8 cellular contexts compared by ENCODE assay signal in genomic region chr3:129481783-129482332, GRCh38. TPM values are rescaled to one million over a fixed set of nuclear protein-coding genes. Genes with fewer than 3 reads are reported as not detected.
DNase-seq lines count a peak whose midpoint lies in the region; ATAC-seq and TF ChIP-seq lines count a peak whose summit lies in the region.

No MANE protein-coding gene starts in this region.

- H3K36me3 Mint-ChIP-seq in T-cell, result peaks cover 49% of the 10 kb centered on the region

- peak overlapping the region; percentile 49 for H3K27ac ChIP-seq in angular gyrus (ENCODE audit: low read depth, low read length)

- H3K9me3 Mint-ChIP-seq in T-cell, result no peaks in the 10 kb centered on the region

- ATAC-seq in T-cell (replicated peaks in 1 of 4), result peak; percentile 93 to 99 (median 98)

- CTCF ChIA-PET in T-cell (lab: Charles Lee), result interaction anchor here in 1 of 2 donors (0.6 kb wide), 1 partner anchor 9 kb away, joined by 5 read pairs; no protein-coding TSS in a partner anchor

- peak overlapping the region; percentile 81 to 87 for H3K27ac Mint-ChIP-seq in T-cell

- H3K4me1 Mint-ChIP-seq in T-cell, result peaks cover 17 to 21% (median 18%) of the 10 kb centered on the region in 3 donors

- POLR2A ChIA-PET in T-cell (lab: Charles Lee), result interaction anchor here in 1 of 2 donors (0.6 kb wide), 1 partner anchor 202 kb away, joined by 4 read pairs; no protein-coding TSS in a partner anchor

- TF ChIP-seq POLR2A in lower leg skin (IDR thresholded peaks at IDR 0.05), result no peak

- WGBS in lower leg skin, 2 donors, result 14 to 40% methylated on average over 12 of the region's 12 CpGs

- H3K4me3 ChIP-seq in lower leg skin (ENCODE audit: low read depth, poor library complexity, severe bottlenecking), result no peak overlapping the region

- DNase-seq in T-cell (peak; percentile 24 to 87 (median 70)), lower leg skin (ENCODE audit: low spot score in 2 of 2) (peak; percentile 80 to 95), germinal center (ENCODE audit: low spot score) (no peak), GDM1 (lab: John Stamatoyannopoulos, UW) (no peak), NCI-H226 (no peak), SKM-1 treated with dmso at 0.1 percent for 144 hours (lab: John Stamatoyannopoulos, UW; ENCODE audit: unreplicated experiment) (no peak)
- peak; percentile 25 to 84 (median 69) for DNase-seq in stimulated activated naive CD4-positive, alpha-beta T cell (lab: John Stamatoyannopoulos, UW)

- TF ChIP-seq CTCF in lower leg skin (IDR thresholded peaks at IDR 0.05), result no peak

- H3K4me3 Mint-ChIP-seq in T-cell, result peak overlapping the region in 1 of 3 donors; percentile 10

- no peaks in the 10 kb centered on the region for H3K27me3 Mint-ChIP-seq in T-cell

- intact Hi-C loops in lower leg skin (cut with DNase I; ENCODE audit: low total_unique reads), result loop anchor here (10.0 kb wide), 1 partner anchor 343 kb away; no protein-coding TSS in a partner anchor

RNA-seq across cellular contexts. Expression of gene IFT122, which starts 41.8 kb away (rescaled TPM):
- total RNA-seq in T-cell (10 to 100 TPM; 15.0 to 23.9 (median 18.1) TPM), lower leg skin (10 to 100 TPM; 10.1 to 31.1 (median 22.5) TPM)

RNA-seq across cellular contexts. Expression of gene MBD4, which starts 42.1 kb away (rescaled TPM):
- total RNA-seq in T-cell (10 to 100 TPM; 43.1 to 59.4 (median 45.2) TPM), lower leg skin (10 to 100 TPM; 14.5 to 36.9 (median 18.4) TPM)

RNA-seq across cellular contexts. Expression of gene RHO, which starts 46.6 kb away (rescaled TPM):
- total RNA-seq in T-cell (under 1 TPM in 2 of 5 donors, not detected in 3; 0.09 to 0.10 TPM), lower leg skin (not detected)

RNA-seq across cellular contexts. Expression of gene EFCAB12, which starts 53.4 kb away (rescaled TPM):
- 1 to 10 TPM; 1.2 to 2.7 (median 2.2) TPM for total RNA-seq in T-cell
- not detected for total RNA-seq in lower leg skin

Comparison
In these comparisons a context has a peak if more than half of its experiments do, and no peak if none do; other contexts are left out.
1. DNase-seq: peak in T-cell (34 of 34), lower leg skin (2 of 2) and stimulated activated naive CD4-positive, alpha-beta T cell (6 of 6); none in germinal center (single experiment), GDM1 (single experiment), NCI-H226 (single experiment) and SKM-1 treated with dmso at 0.1 percent for 144 hours (single experiment).